ENCODE assay signal across 1 cellular context in genomic region chr4:2817701-2818350, GRCh38.
TF ChIP-seq lines count a peak whose summit lies in the region.

No MANE protein-coding gene starts in this region.

TF ChIP-seq in IMR-90, 13 proteins besides CTCF, POLR2A, EP300 and RAD21 (continued from another document):
- no peak for TF ChIP-seq ELK1 (IDR thresholded peaks at IDR 0.05; ENCODE audit: borderline replicate concordance, low read depth, low read length)
- no peak for TF ChIP-seq FOS (IDR thresholded peaks at IDR 0.05; ENCODE audit: low read depth, low read length)
- no peak for TF ChIP-seq CHD1 (IDR thresholded peaks at IDR 0.05; ENCODE audit: low read depth, low read length)
- TF ChIP-seq SMC3 (IDR thresholded peaks at IDR 0.05; ENCODE audit: low read depth, low read length) = no peak
- TF ChIP-seq BHLHE40 (IDR thresholded peaks at IDR 0.05; ENCODE audit: low read depth, low read length) = peak; percentile 89
- no peak for TF ChIP-seq RCOR1 (IDR thresholded peaks at IDR 0.05; ENCODE audit: insufficient replicate concordance, low read length)
- no peak for TF ChIP-seq NFE2L2 (IDR thresholded peaks at IDR 0.05; ENCODE audit: low read depth, low read length)
- peak; percentile 50; the same call in 1 of the 2 replicates for TF ChIP-seq MXI1 (IDR thresholded peaks at IDR 0.05; ENCODE audit: borderline replicate concordance, low read depth, low read length)
- peak; percentile 55 for TF ChIP-seq USF2 (IDR thresholded peaks at IDR 0.05; ENCODE audit: low read depth, low read length)
- peak; percentile 22; the same call in 1 of the 2 replicates for TF ChIP-seq MAZ (IDR thresholded peaks at IDR 0.05; ENCODE audit: borderline replicate concordance, low read depth, low read length)
